Comparison of ENCODE assay signal across 8 cellular contexts in the genomic region with DNA sequence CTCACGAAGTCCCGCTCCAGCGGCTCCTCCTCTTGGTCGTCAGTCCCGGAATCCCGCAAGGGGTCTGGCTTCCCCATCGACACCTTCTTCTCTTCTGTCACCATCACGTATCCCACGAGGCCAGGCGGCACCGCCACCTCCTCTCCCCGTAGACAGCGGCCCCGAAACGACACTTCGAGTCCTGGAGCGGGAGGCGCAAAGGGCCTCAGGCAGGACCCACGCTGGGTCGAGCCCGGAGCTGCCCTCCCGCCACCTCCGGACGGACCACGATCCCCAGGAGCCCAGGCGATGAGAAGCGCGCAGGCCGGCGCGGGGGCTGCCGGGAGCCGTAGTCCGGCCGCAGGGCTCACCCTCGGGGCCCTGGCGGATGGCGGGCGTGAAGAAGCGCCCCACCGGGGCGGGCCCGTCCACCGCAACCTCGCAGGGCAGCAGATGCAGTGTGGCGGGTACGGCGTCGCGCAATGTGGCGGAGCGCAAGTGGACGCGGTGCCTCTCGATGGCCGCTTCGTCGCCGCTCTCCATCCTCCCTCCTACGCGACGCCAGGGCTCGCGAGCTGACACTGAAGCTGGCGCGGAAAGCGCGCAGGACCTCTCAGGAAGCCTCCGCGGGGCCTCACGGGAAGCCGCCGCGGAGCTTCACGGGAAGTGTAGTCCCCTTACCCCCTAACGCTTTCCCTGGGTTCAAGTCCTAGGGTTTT. TPM values are rescaled to one million over a fixed set of nuclear protein-coding genes. Genes with fewer than 3 reads are reported as not detected.
DNase-seq lines count a peak whose midpoint lies in the region; ATAC-seq and TF ChIP-seq lines count a peak whose summit lies in the region.

A gene (minus strand): TSS at position 562 of the 698 bp plus-strand sequence. CDS start 40 bp downstream, at position 522.

- intact Hi-C loops in activated CD4-positive, alpha-beta T cell treated with anti-CD3 and anti-CD28 coated beads, Interleukin-2, amount 10 ng/mL, durations not matched to agents 24 days and 14 days (cut with micrococcal nuclease): loop anchor here (1.0 kb wide), 2 partner anchors 8 to 60 kb away; a partner anchor contains a TSS

- no peaks in the 10 kb centered on the region for H3K9me3 Mint-ChIP-seq in activated CD4-positive, alpha-beta T cell treated with anti-CD3 and anti-CD28 coated beads, Interleukin-2, amount 10 ng/mL, durations not matched to agents 24 days and 14 days

- H3K36me3 Mint-ChIP-seq in activated CD4-positive, alpha-beta T cell treated with anti-CD3 and anti-CD28 coated beads, Interleukin-2, amount 10 ng/mL, durations not matched to agents 24 days and 14 days (ENCODE audit: low read depth): peaks cover 43% of the 10 kb centered on the region

- H3K4me1 Mint-ChIP-seq in activated CD4-positive, alpha-beta T cell treated with anti-CD3 and anti-CD28 coated beads, Interleukin-2, amount 10 ng/mL, durations not matched to agents 24 days and 14 days: peaks cover 25% of the 10 kb centered on the region

- H3K4me3 ChIP-seq in coronary artery: peak within 1 kb of the TSS; percentile 94

- peaks cover 4% of the 10 kb centered on the region for H3K27me3 Mint-ChIP-seq in activated CD4-positive, alpha-beta T cell treated with anti-CD3 and anti-CD28 coated beads, Interleukin-2, amount 10 ng/mL, durations not matched to agents 24 days and 14 days

- peak within 1 kb of the TSS; percentile 96 for H3K27ac Mint-ChIP-seq in activated CD4-positive, alpha-beta T cell treated with anti-CD3 and anti-CD28 coated beads, Interleukin-2, amount 10 ng/mL, durations not matched to agents 24 days and 14 days

- TF ChIP-seq CTCF in coronary artery (IDR thresholded peaks at IDR 0.05): no peak

- H3K4me3 Mint-ChIP-seq in activated CD4-positive, alpha-beta T cell treated with anti-CD3 and anti-CD28 coated beads, Interleukin-2, amount 10 ng/mL, durations not matched to agents 24 days and 14 days: peak within 1 kb of the TSS; percentile 97

- peak; percentile 74 for ATAC-seq in GM19035 (IDR thresholded peaks at IDR 0.05; ENCODE audit: unreplicated experiment)
- ATAC-seq in HG03342 (IDR thresholded peaks at IDR 0.05; ENCODE audit: unreplicated experiment): peak; percentile 74

- DNase-seq in AG20443 (ENCODE audit: low spot score) (peak; percentile 93), NCI-H510A (lab: John Stamatoyannopoulos, UW) (peak; percentile 82), coronary artery (ENCODE audit: low spot score) (peak; percentile 86), left kidney (ENCODE audit: low read depth, low spot score) (peak; percentile 96)
- DNase-seq in activated CD4-positive, alpha-beta T cell treated with anti-CD3 and anti-CD28 coated beads, Interleukin-2, amount 10 ng/mL, durations not matched to agents 24 days and 14 days: peak; percentile 94
- DNase-seq in stimulated activated CD4-positive, alpha-beta T cell treated with anti-CD3 and anti-CD28 coated beads, Interleukin-1b, Interleukin-23, amount 100 ng/mL, for 48 hours: peak; percentile 81

- peak within 1 kb of the TSS; percentile 80 to 97 for H3K27ac ChIP-seq in coronary artery

RNA-seq across cellular contexts. Expression of the gene that starts here (rescaled TPM):
- 86.4 and 100.0 TPM in 2 replicates for total RNA-seq in activated CD4-positive, alpha-beta T cell treated with anti-CD3 and anti-CD28 coated beads, Interleukin-2, amount 10 ng/mL, durations not matched to agents 24 days and 14 days

Comparison
In these comparisons a context has a peak if more than half of its experiments do, and no peak if none do; other contexts are left out.
1. Peak in every context shown above with its lines: DNase-seq, ATAC-seq, H3K4me3 ChIP-seq and H3K27ac ChIP-seq.